ENCODE assay signal across 29 cellular contexts in genomic region chr1:54758678-54759348, GRCh38. TPM values are rescaled to one million over a fixed set of nuclear protein-coding genes. Genes with fewer than 3 reads are reported as not detected.
"Had no signal": no experiment of that assay in that cellular context is flagged by ENCODE, and none has a peak within 500 bp of the region (broad histone marks: within the 10 kb centered on the region; RNA-seq: fewer than 3 reads in every experiment).

No MANE protein-coding gene starts in this region.

- H3K4me2 ChIP-seq: neural progenitor cell, smooth muscle cell had no signal

- H3K9me3 ChIP-seq: ovary, psoas muscle, right lobe of liver, stomach, thoracic aorta, thyroid gland, tibial nerve, upper lobe of right lung, uterus had no signal

- H3K27ac Mint-ChIP-seq: naive thymus-derived CD4-positive, alpha-beta T cell; natural killer cell; nephron; neural progenitor cell; stimulated activated effector memory CD8-positive, alpha-beta T cell treated with anti-CD3 and anti-CD28 coated beads, Interleukin-12 subunit alpha, Interleukin-12 subunit beta, amount 100 ng/mL, for 72 hours; stimulated activated naive B cell treated with anti-CD40 and anti-IgM and Interleukin-4, amounts not matched to agents 10 μg/mL and 1 μg/mL and 100 μg/mL, for 72 hours; stimulated activated naive CD8-positive, alpha-beta T cell treated with anti-CD3 and anti-CD28 coated beads, Interleukin-15, Interleukin-2, amounts not matched to agents 100 ng/mL and 50 ng/mL, for 24 hours had no signal

- H3K27me3 ChIP-seq: neural progenitor cell, ovary, right lobe of liver, stomach, thyroid gland, tibial nerve, upper lobe of right lung, uterus had no signal

- DNase-seq: naive thymus-derived CD4-positive, alpha-beta T cell; natural killer cell; occipital lobe; ovary; psoas muscle; right cardiac atrium; right lobe of liver; stimulated activated CD4-positive, alpha-beta T cell treated with anti-CD3 and anti-CD28 coated beads, Interleukin-15, amount 100 ng/mL, for 24 hours; stimulated activated CD4-positive, alpha-beta T cell treated with anti-CD3 and anti-CD28 coated beads, Interleukin-2, amount 100 ng/mL, for 24 hours; stimulated activated CD4-positive, alpha-beta T cell treated with anti-CD3 and anti-CD28 coated beads, Interleukin-2, amount 100 ng/mL, for 48 hours; stimulated activated CD4-positive, alpha-beta T cell treated with anti-CD3 and anti-CD28 coated beads, Interleukin-4, amount 100 ng/mL, for 24 hours; stimulated activated naive B cell treated with anti-CD40 and anti-IgM and Interleukin-4, amounts not matched to agents 10 μg/mL and 1 μg/mL and 100 μg/mL, for 72 hours; stimulated activated naive CD4-positive, alpha-beta T cell treated with Interleukin-2 at 50 U/mL for 16 hours; stomach; thyroid gland; trophoblast cell; upper lobe of right lung; uterus had no signal

- H3K4me3 ChIP-seq: neural progenitor cell, ovary, psoas muscle, right lobe of liver, skin epidermis, smooth muscle cell, stomach, thoracic aorta, thyroid gland, tibial nerve, upper lobe of right lung, uterus had no signal

- H3K36me3 Mint-ChIP-seq: natural killer cell had no signal

- H3K9me3 Mint-ChIP-seq: naive thymus-derived CD4-positive, alpha-beta T cell; natural killer cell; nephron; neural progenitor cell; stimulated activated effector memory CD8-positive, alpha-beta T cell treated with anti-CD3 and anti-CD28 coated beads, Interleukin-12 subunit alpha, Interleukin-12 subunit beta, amount 100 ng/mL, for 72 hours; stimulated activated naive B cell treated with anti-CD40 and anti-IgM and Interleukin-4, amounts not matched to agents 10 μg/mL and 1 μg/mL and 100 μg/mL, for 72 hours; stimulated activated naive CD8-positive, alpha-beta T cell treated with anti-CD3 and anti-CD28 coated beads, Interleukin-15, Interleukin-2, amounts not matched to agents 100 ng/mL and 50 ng/mL, for 24 hours had no signal

- H2AFZ ChIP-seq: neural progenitor cell, parathyroid adenoma had no signal

- H3K9ac ChIP-seq: neural progenitor cell, parathyroid adenoma had no signal

- H3K4me3 Mint-ChIP-seq: naive thymus-derived CD4-positive, alpha-beta T cell; natural killer cell; neural progenitor cell; stimulated activated effector memory CD8-positive, alpha-beta T cell treated with anti-CD3 and anti-CD28 coated beads, Interleukin-12 subunit alpha, Interleukin-12 subunit beta, amount 100 ng/mL, for 72 hours; stimulated activated naive B cell treated with anti-CD40 and anti-IgM and Interleukin-4, amounts not matched to agents 10 μg/mL and 1 μg/mL and 100 μg/mL, for 72 hours; stimulated activated naive CD8-positive, alpha-beta T cell treated with anti-CD3 and anti-CD28 coated beads, Interleukin-15, Interleukin-2, amounts not matched to agents 100 ng/mL and 50 ng/mL, for 24 hours had no signal

- H3K27ac ChIP-seq: neural progenitor cell, ovary, parathyroid adenoma, psoas muscle, right lobe of liver, skin epidermis, stomach, thoracic aorta, thyroid gland, tibial nerve, upper lobe of right lung, uterus had no signal

- H3K79me2 ChIP-seq: parathyroid adenoma had no signal

- H3K27me3 Mint-ChIP-seq: naive thymus-derived CD4-positive, alpha-beta T cell; stimulated activated naive B cell treated with anti-CD40 and anti-IgM and Interleukin-4, amounts not matched to agents 10 μg/mL and 1 μg/mL and 100 μg/mL, for 72 hours; stimulated activated naive CD8-positive, alpha-beta T cell treated with anti-CD3 and anti-CD28 coated beads, Interleukin-15, Interleukin-2, amounts not matched to agents 100 ng/mL and 50 ng/mL, for 24 hours had no signal

- H3K36me3 ChIP-seq: neural progenitor cell, ovary, uterus had no signal

- H3K4me1 ChIP-seq: upper lobe of right lung, uterus had no signal

RNA-seq across cellular contexts. Expression of gene TTC22, which starts 42.3 kb away (rescaled TPM):
- total RNA-seq: osteoblast, tibial nerve had no signal
- polyA plus RNA-seq: neural cell had no signal
